35 cellular contexts compared by ENCODE assay signal in the genomic region with DNA sequence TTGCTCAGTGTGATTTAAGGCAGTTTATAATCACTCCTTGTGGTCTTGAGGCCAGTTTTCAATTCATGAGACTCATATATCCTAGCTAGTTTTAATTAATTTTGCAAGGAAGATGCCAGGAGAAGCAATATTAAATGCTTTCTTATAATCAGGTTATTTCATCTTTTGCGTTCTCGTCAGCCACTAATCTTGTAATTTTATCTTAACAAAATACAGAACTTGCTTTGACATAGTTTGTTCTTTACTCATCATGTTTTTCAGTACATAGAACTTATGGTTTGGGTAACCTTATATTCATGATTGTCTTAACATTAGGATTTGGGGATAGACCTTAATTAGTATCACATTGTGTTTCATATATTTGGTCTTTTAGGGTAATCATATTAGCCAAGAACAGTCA.
"Had no signal": no experiment of that assay in that cellular context is flagged by ENCODE, and none has a peak within 500 bp of the region (broad histone marks: within the 10 kb centered on the region; RNA-seq: fewer than 3 reads in every experiment).

No MANE protein-coding gene starts in this region.

- H3K9me3 ChIP-seq: body of pancreas had no signal

- H3K27me3 ChIP-seq: body of pancreas, brain microvascular endothelial cell, cardiac muscle cell had no signal

- H3K4me3 ChIP-seq: body of pancreas, cardiac muscle cell had no signal

- H3K27ac Mint-ChIP-seq: activated CD4-positive, alpha-beta memory T cell treated with anti-CD3 and anti-CD28 coated beads, Interleukin-2, amount 10 ng/mL, durations not matched to agents 7 days and 5 days; activated CD4-positive, alpha-beta T cell treated with anti-CD3 and anti-CD28 coated beads for 36 hours; activated CD4-positive, alpha-beta T cell treated with anti-CD3 and anti-CD28 coated beads, Interleukin-2, amount 10 ng/mL, durations not matched to agents 7 days and 5 days; activated CD8-positive, alpha-beta memory T cell treated with anti-CD3 and anti-CD28 coated beads, Interleukin-2, amount 10 ng/mL, durations not matched to agents 7 days and 5 days; activated CD8-positive, alpha-beta T cell treated with anti-CD3 and anti-CD28 coated beads, Interleukin-2, amount 10 ng/mL, durations not matched to agents 7 days and 5 days; activated naive CD4-positive, alpha-beta T cell treated with anti-CD3 and anti-CD28 coated beads for 36 hours; activated naive CD4-positive, alpha-beta T cell treated with anti-CD3 and anti-CD28 coated beads, Interleukin-2, amount 50 U/mL, for 24 hours; activated naive CD8-positive, alpha-beta T cell treated with anti-CD3 and anti-CD28 coated beads for 36 hours; activated T-cell treated with anti-CD3 and anti-CD28 coated beads, Interleukin-2, amount 50 U/mL, for 24 hours; activated T-helper 2 cell treated with anti-CD3 and anti-CD28 coated beads, Interferon-gamma antibody, Interleukin-2, Interleukin-4, amounts not matched to agents 10 μg/mL and 5 μg/mL and 100 μg/mL, durations not matched to agents 14 hours and 24 hours and 36 hours; T-helper 1 cell treated with Interleukin-12 subunit alpha and Interleukin-12 subunit beta and Interleukin-4 antibody, amounts not matched to agents 30 μg/mL and 1 μg/mL, for 36 hours; T-helper 2 cell treated with Interferon-gamma antibody and Interleukin-4, amounts not matched to agents 5 μg/mL and 100 μg/mL, for 36 hours had no signal

- H3K4me1 Mint-ChIP-seq: activated CD4-positive, alpha-beta memory T cell treated with anti-CD3 and anti-CD28 coated beads, Interleukin-2, amount 10 ng/mL, durations not matched to agents 7 days and 5 days; activated CD4-positive, alpha-beta T cell treated with anti-CD3 and anti-CD28 coated beads for 36 hours; activated CD4-positive, alpha-beta T cell treated with anti-CD3 and anti-CD28 coated beads, Interleukin-2, amount 10 ng/mL, durations not matched to agents 7 days and 5 days; activated CD8-positive, alpha-beta memory T cell treated with anti-CD3 and anti-CD28 coated beads, Interleukin-2, amount 10 ng/mL, durations not matched to agents 7 days and 5 days; activated naive CD4-positive, alpha-beta T cell treated with anti-CD3 and anti-CD28 coated beads, Interleukin-2, amount 50 U/mL, for 24 hours; activated naive CD8-positive, alpha-beta T cell treated with anti-CD3 and anti-CD28 coated beads for 36 hours had no signal

- H3K27ac ChIP-seq: body of pancreas, brain microvascular endothelial cell, cardiac muscle cell, WERI-Rb-1 had no signal

- DNase-seq: activated CD4-positive, alpha-beta memory T cell treated with anti-CD3 and anti-CD28 coated beads, Interleukin-2, amount 10 ng/mL, durations not matched to agents 7 days and 5 days; activated CD4-positive, alpha-beta T cell treated with anti-CD3 and anti-CD28 coated beads for 1 hour; activated CD4-positive, alpha-beta T cell treated with anti-CD3 and anti-CD28 coated beads for 36 hours; activated CD4-positive, alpha-beta T cell treated with anti-CD3 and anti-CD28 coated beads for 48 hours; activated CD4-positive, alpha-beta T cell treated with anti-CD3 and anti-CD28 coated beads, Interleukin-2, amount 10 ng/mL, durations not matched to agents 7 days and 5 days; activated CD4-positive, alpha-beta T cell treated with anti-CD3 and anti-CD28 coated beads, Interleukin-2, amount 50 U/mL, for 48 hours; activated CD4-positive, CD25-positive, alpha-beta regulatory T cell; activated CD8-positive, alpha-beta memory T cell treated with anti-CD3 and anti-CD28 coated beads for 24 hours; activated CD8-positive, alpha-beta memory T cell treated with anti-CD3 and anti-CD28 coated beads, Interleukin-2, amount 10 ng/mL, durations not matched to agents 7 days and 5 days; activated CD8-positive, alpha-beta memory T cell treated with anti-CD3 and anti-CD28 coated beads, Interleukin-2, amount 50 U/mL, for 48 hours; activated CD8-positive, alpha-beta T cell treated with anti-CD3 and anti-CD28 coated beads, Interleukin-2, amount 10 ng/mL, durations not matched to agents 7 days and 5 days; activated effector memory CD4-positive, alpha-beta T cell treated with Interleukin-2 at 50 U/mL for 16 hours; activated gamma-delta T cell; activated naive CD4-positive, alpha-beta T cell treated with anti-CD3 and anti-CD28 coated beads for 36 hours; activated naive CD8-positive, alpha-beta T cell treated with anti-CD3 and anti-CD28 coated beads for 36 hours; activated T-cell treated with anti-CD3 and anti-CD28 coated beads, Interleukin-2, amount 50 U/mL, for 24 hours; activated T-cell treated with anti-CD3 and anti-CD28 coated beads, Interleukin-2, amount 50 U/mL, for 48 hours; amniotic stem cell; aorta; body of pancreas; brain microvascular endothelial cell; caudate nucleus; cerebellar nuclear complex; T-helper 1 cell; T-helper 2 cell; T-helper 9 cell; WERI-Rb-1 had no signal

- H3K4me3 Mint-ChIP-seq: activated CD4-positive, alpha-beta memory T cell treated with anti-CD3 and anti-CD28 coated beads, Interleukin-2, amount 10 ng/mL, durations not matched to agents 7 days and 5 days; activated CD4-positive, alpha-beta T cell treated with anti-CD3 and anti-CD28 coated beads for 36 hours; activated CD4-positive, alpha-beta T cell treated with anti-CD3 and anti-CD28 coated beads, Interleukin-2, amount 10 ng/mL, durations not matched to agents 7 days and 5 days; activated CD8-positive, alpha-beta memory T cell treated with anti-CD3 and anti-CD28 coated beads, Interleukin-2, amount 10 ng/mL, durations not matched to agents 7 days and 5 days; activated CD8-positive, alpha-beta T cell treated with anti-CD3 and anti-CD28 coated beads, Interleukin-2, amount 10 ng/mL, durations not matched to agents 7 days and 5 days; activated naive CD4-positive, alpha-beta T cell treated with anti-CD3 and anti-CD28 coated beads for 36 hours; activated naive CD4-positive, alpha-beta T cell treated with anti-CD3 and anti-CD28 coated beads, Interleukin-2, amount 50 U/mL, for 24 hours; activated naive CD8-positive, alpha-beta T cell treated with anti-CD3 and anti-CD28 coated beads for 36 hours; activated T-cell treated with anti-CD3 and anti-CD28 coated beads, Interleukin-2, amount 50 U/mL, for 24 hours; central memory CD8-positive, alpha-beta T cell; T-helper 1 cell treated with Interleukin-12 subunit alpha and Interleukin-12 subunit beta and Interleukin-4 antibody, amounts not matched to agents 30 μg/mL and 1 μg/mL, for 36 hours; T-helper 2 cell treated with Interferon-gamma antibody and Interleukin-4, amounts not matched to agents 5 μg/mL and 100 μg/mL, for 36 hours; WTC11 had no signal

- H3K27me3 Mint-ChIP-seq: activated CD4-positive, alpha-beta memory T cell treated with anti-CD3 and anti-CD28 coated beads, Interleukin-2, amount 10 ng/mL, durations not matched to agents 7 days and 5 days; activated CD4-positive, alpha-beta T cell treated with anti-CD3 and anti-CD28 coated beads for 36 hours; activated CD4-positive, alpha-beta T cell treated with anti-CD3 and anti-CD28 coated beads, Interleukin-2, amount 10 ng/mL, durations not matched to agents 7 days and 5 days; activated CD8-positive, alpha-beta memory T cell treated with anti-CD3 and anti-CD28 coated beads, Interleukin-2, amount 10 ng/mL, durations not matched to agents 7 days and 5 days; activated naive CD4-positive, alpha-beta T cell treated with anti-CD3 and anti-CD28 coated beads, Interleukin-2, amount 50 U/mL, for 24 hours; activated naive CD8-positive, alpha-beta T cell treated with anti-CD3 and anti-CD28 coated beads for 36 hours; activated T-cell treated with anti-CD3 and anti-CD28 coated beads, Interleukin-2, amount 50 U/mL, for 24 hours; central memory CD8-positive, alpha-beta T cell had no signal

- H3K4me1 ChIP-seq: body of pancreas had no signal

- ATAC-seq: activated CD4-positive, alpha-beta T cell treated with anti-CD3 and anti-CD28 coated beads for 36 hours; activated CD4-positive, CD25-positive, alpha-beta regulatory T cell treated with anti-CD3 and anti-CD28 coated beads, Interleukin-2, amount 50 U/mL, for 24 hours; activated CD8-positive, alpha-beta memory T cell treated with anti-CD3 and anti-CD28 coated beads, Interleukin-2, amount 10 ng/mL, durations not matched to agents 7 days and 5 days; activated CD8-positive, alpha-beta T cell treated with anti-CD3 and anti-CD28 coated beads, Interleukin-2, amount 10 ng/mL, durations not matched to agents 7 days and 5 days; body of pancreas had no signal

- H3K36me3 ChIP-seq: brain microvascular endothelial cell, cardiac muscle cell, WERI-Rb-1 had no signal

- H3K9me3 Mint-ChIP-seq: activated CD4-positive, alpha-beta memory T cell treated with anti-CD3 and anti-CD28 coated beads, Interleukin-2, amount 10 ng/mL, durations not matched to agents 7 days and 5 days; activated CD4-positive, alpha-beta T cell treated with anti-CD3 and anti-CD28 coated beads, Interleukin-2, amount 10 ng/mL, durations not matched to agents 7 days and 5 days; activated naive CD4-positive, alpha-beta T cell treated with anti-CD3 and anti-CD28 coated beads for 36 hours; activated naive CD4-positive, alpha-beta T cell treated with anti-CD3 and anti-CD28 coated beads, Interleukin-2, amount 50 U/mL, for 24 hours; activated naive CD8-positive, alpha-beta T cell treated with anti-CD3 and anti-CD28 coated beads for 36 hours; activated T-cell treated with anti-CD3 and anti-CD28 coated beads, Interleukin-2, amount 50 U/mL, for 24 hours; activated T-helper 2 cell treated with anti-CD3 and anti-CD28 coated beads, Interferon-gamma antibody, Interleukin-2, Interleukin-4, amounts not matched to agents 10 μg/mL and 5 μg/mL and 100 μg/mL, durations not matched to agents 14 hours and 24 hours and 36 hours; central memory CD8-positive, alpha-beta T cell; T-helper 1 cell treated with Interleukin-12 subunit alpha and Interleukin-12 subunit beta and Interleukin-4 antibody, amounts not matched to agents 30 μg/mL and 1 μg/mL, for 36 hours; T-helper 2 cell treated with Interferon-gamma antibody and Interleukin-4, amounts not matched to agents 5 μg/mL and 100 μg/mL, for 36 hours; WTC11 had no signal
